8 cellular contexts compared by ENCODE assay signal in genomic region chr14:101960225-101960624, GRCh38. TPM values are rescaled to one million over a fixed set of nuclear protein-coding genes. Genes with fewer than 3 reads are reported as not detected.
A peak's percentile ranks its signal among the peaks of the same experiment; 100 is the strongest.
DNase-seq lines count a peak whose midpoint lies in the region; ATAC-seq and TF ChIP-seq lines count a peak whose summit lies in the region.

No MANE protein-coding gene starts in this region.

- peak; percentile 67 for TF ChIP-seq CTCF in H9 (conservative IDR thresholded peaks at IDR 0.05)
- peak; percentile 58 for TF ChIP-seq CTCF in VCaP (conservative IDR thresholded peaks at IDR 0.05)
- TF ChIP-seq CTCF in hepatocyte (IDR thresholded peaks at IDR 0.05; ENCODE audit: poor library complexity) = peak; percentile 38

- H2BK120ac ChIP-seq in H9 (ENCODE audit: low read depth, low read length, poor library complexity, severe bottlenecking) = no peak overlapping the region

- H2BK20ac ChIP-seq in H9 (ENCODE audit: low read depth, low read length, poor library complexity, severe bottlenecking) = no peak overlapping the region

- H3K27ac ChIP-seq in H9 (ENCODE audit: insufficient read length, low read depth, low read length) (no peak overlapping the region), VCaP (no peak overlapping the region), hepatocyte (no peak overlapping the region)

- no peaks in the 10 kb centered on the region for H3K79me1 ChIP-seq in H9 (ENCODE audit: insufficient read depth, low read depth, low read length, poor library complexity, severe bottlenecking)

- H3K9me2 ChIP-seq in hepatocyte (replicated peaks; ENCODE audit: insufficient read depth) = no peaks in the 10 kb centered on the region

- no peaks in the 10 kb centered on the region for H4K20me1 ChIP-seq in H9 (ENCODE audit: control insufficient read depth, insufficient read depth, insufficient read length)
- H4K20me1 ChIP-seq in hepatocyte (ENCODE audit: insufficient read depth, poor library complexity, severe bottlenecking) = no peaks in the 10 kb centered on the region

- H4K91ac ChIP-seq in H9 (ENCODE audit: insufficient read length, low read depth, low read length) = no peak overlapping the region

- no peaks in the 10 kb centered on the region; a peak in 1 of 5 replicates for H3K9me3 Mint-ChIP-seq in H9

- H2AK5ac ChIP-seq in H9 (ENCODE audit: insufficient read length, low read length) = no peak overlapping the region

- H3K27ac Mint-ChIP-seq in H9 = peak overlapping the region in 1 of 3 experiments; percentile 30; a peak in 1 of 7 replicates

- H3K23me2 ChIP-seq in H9 (ENCODE audit: insufficient read length, low read depth, low read length, poor library complexity, severe bottlenecking) = peaks cover 7% of the 10 kb centered on the region

- H3K9me3 ChIP-seq in H9 (ENCODE audit: control insufficient read depth, low read depth, low read length) = no peaks in the 10 kb centered on the region
- H3K9me3 ChIP-seq in hepatocyte (ENCODE audit: low read depth) = no peaks in the 10 kb centered on the region

- no peak overlapping the region for H3K23ac ChIP-seq in H9 (ENCODE audit: insufficient read length, low read depth, low read length)

- no peak overlapping the region for H3K56ac ChIP-seq in H9 (ENCODE audit: insufficient read length, low read depth, low read length)

- H3K79me2 ChIP-seq in H9 (ENCODE audit: insufficient read depth, low read length) = no peaks in the 10 kb centered on the region; the same call in 1 of the 2 replicates
- H3K79me2 ChIP-seq in hepatocyte = peaks cover 8% of the 10 kb centered on the region

- H3K4ac ChIP-seq in H9 (ENCODE audit: low read depth, low read length) = no peak overlapping the region

- H3K4me3 Mint-ChIP-seq in H9 = peak overlapping the region in 1 of 2 experiments; percentile 8; a peak in 1 of 5 replicates

- H2BK12ac ChIP-seq in H9 (ENCODE audit: insufficient read length, low read depth, low read length) = no peak overlapping the region

- H3K27me3 ChIP-seq in H9 (ENCODE audit: insufficient read depth, low read length) (peaks cover 4% of the 10 kb centered on the region; the same call in 1 of the 2 replicates), hepatocyte (no peaks in the 10 kb centered on the region)

- H3K4me1 Mint-ChIP-seq in H9 = peaks cover 11 to 16% of the 10 kb centered on the region in 2 experiments

- no peak overlapping the region for H3K4me3 ChIP-seq in hepatocyte

- no peak overlapping the region for H3K14ac ChIP-seq in H9 (ENCODE audit: insufficient read depth, low read length)

- H3K4me2 ChIP-seq in H9 (ENCODE audit: insufficient read depth, insufficient read length, low read length) (no peak overlapping the region), hepatocyte (no peak overlapping the region)

- no peak overlapping the region for H4K8ac ChIP-seq in H9 (replicated peaks; ENCODE audit: insufficient read length, low read depth, low read length)

- WGBS in H9 (ENCODE audit: extremely low coverage, insufficient read length, low lambda C conversion rate) = no CpG with 5 or more reads among the region's 13 CpGs
- WGBS in hepatocyte (ENCODE audit: low lambda C conversion rate, missing lambda C conversion rate) = 54% methylated on average over 12 of the region's 13 CpGs

- no peak overlapping the region for H4K5ac ChIP-seq in H9 (ENCODE audit: insufficient read length, low read depth, low read length)

- no peak overlapping the region for H3K18ac ChIP-seq in H9 (ENCODE audit: insufficient read length, low read depth, low read length)

- no peak overlapping the region for H2BK5ac ChIP-seq in H9 (ENCODE audit: insufficient read length, low read length)

- H3K36me3 ChIP-seq in hepatocyte (replicated peaks; ENCODE audit: insufficient read depth, low read depth) = no peaks in the 10 kb centered on the region

- DNase-seq in AG20443 (ENCODE audit: low spot score) = peak; percentile 27
- peak; percentile 59 for DNase-seq in H9
- DNase-seq in hepatocyte (ENCODE audit: low spot score) = no peak
- no peak for DNase-seq in activated gamma-delta T cell (lab: John Stamatoyannopoulos, UW)
- no peak for DNase-seq in SIG-M5 treated with dmso at 0.1 percent for 504 hours (lab: John Stamatoyannopoulos, UW; ENCODE audit: unreplicated experiment)

- no peaks in the 10 kb centered on the region for H3K36me3 Mint-ChIP-seq in H9 (ENCODE audit: insufficient read depth in 1 of 3, low read depth in 3 of 3)

- no peak overlapping the region for H3K9ac ChIP-seq in H9 (ENCODE audit: extremely low read depth, insufficient read length, low read length)

- H3K27me3 Mint-ChIP-seq in H9 (ENCODE audit: low read depth) = peaks cover 43% of the 10 kb centered on the region

- H3T11ph ChIP-seq in H9 (ENCODE audit: low read length) = no peak overlapping the region

- H3K4me1 ChIP-seq in H9 (ENCODE audit: insufficient read depth, low read length) (no peaks in the 10 kb centered on the region), hepatocyte (ENCODE audit: insufficient read depth) (peaks cover 3% of the 10 kb centered on the region)

- ATAC-seq in HG03196 (IDR thresholded peaks at IDR 0.05; ENCODE audit: unreplicated experiment) (no peak), HG03342 (IDR thresholded peaks at IDR 0.05; ENCODE audit: unreplicated experiment) (no peak)

- H2BK15ac ChIP-seq in H9 (ENCODE audit: low read depth, low read length) = no peak overlapping the region

- H2AFZ ChIP-seq in H9 (ENCODE audit: low read length) (no peak overlapping the region), hepatocyte (no peak overlapping the region)

RNA-seq across cellular contexts. Expression of gene DYNC1H1, which starts 4.1 kb away (rescaled TPM):
- total RNA-seq in H9 (2021) (319 and 359 TPM in 2 replicates), hepatocyte (342 and 405 TPM in 2 replicates)
- polyA plus RNA-seq in hepatocyte = 141 and 164 TPM in 2 replicates

Comparison
In these comparisons a context has a peak if more than half of its experiments do, and no peak if none do; other contexts are left out.
1. DNase-seq: peak in AG20443 (single experiment) and H9 (single experiment); none in hepatocyte (single experiment), activated gamma-delta T cell (single experiment) and SIG-M5 treated with dmso at 0.1 percent for 504 hours (single experiment).
2. Peak in every context shown above with its lines, with median percentiles within 50 percentile points of each other: CTCF ChIP-seq.